ENCODE assay signal across 1 cellular context in genomic region chr5:31470608-31471007, GRCh38.
A peak's percentile ranks its signal among the peaks of the same experiment; 100 is the strongest.
TF ChIP-seq lines count a peak whose summit lies in the region.

No MANE protein-coding gene starts in this region.

TF ChIP-seq in K562, 482 proteins besides CTCF, POLR2A, EP300 and RAD21 (continued from another document):
- TF ChIP-seq SAFB2 (IDR thresholded peaks at IDR 0.05; ENCODE audit: borderline replicate concordance, low read depth, low read length, severe bottlenecking): no peak
- peak in 1 of 2 experiments; percentile 62; a peak in 1 of 4 replicates for TF ChIP-seq NONO (IDR thresholded peaks at IDR 0.05; ENCODE audit: low read depth in 2 of 2, low read length in 1 of 2)
- no peak for TF ChIP-seq GTF3C2 (IDR thresholded peaks at IDR 0.05; ENCODE audit: borderline replicate concordance, extremely low read depth, insufficient read length)
- no peak for TF ChIP-seq E2F8 (IDR thresholded peaks at IDR 0.05; ENCODE audit: low read depth, partially characterized antibody)
- TF ChIP-seq CLOCK (CRISPR knock-in tag; IDR thresholded peaks at IDR 0.05; ENCODE audit: borderline replicate concordance): no peak
- TF ChIP-seq MBD1 (CRISPR knock-in tag; IDR thresholded peaks at IDR 0.05): no peak
- peak; percentile 90 for TF ChIP-seq MAFK (IDR thresholded peaks at IDR 0.05; ENCODE audit: low read length)
- no peak for TF ChIP-seq CUX1 (CRISPR knock-in tag; IDR thresholded peaks at IDR 0.05)
- no peak for TF ChIP-seq TAL1 (IDR thresholded peaks at IDR 0.05)
- no peak for TF ChIP-seq ZNF507 (tag; conservative IDR thresholded peaks at IDR 0.05)
